ENCODE assay signal across 8 cellular contexts in the genomic region with DNA sequence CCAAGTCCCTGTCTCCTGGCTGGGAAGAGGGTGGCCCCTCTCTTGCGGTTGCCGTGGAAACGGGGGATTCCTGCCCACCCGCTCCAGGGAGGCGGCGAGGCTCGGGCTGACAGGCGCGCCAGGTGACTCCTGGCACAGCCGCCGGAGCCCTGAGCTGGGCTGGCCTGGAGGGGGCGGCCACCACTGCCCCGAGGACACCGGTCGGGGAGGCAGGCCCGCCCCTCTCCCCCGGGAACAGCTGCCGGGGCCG.
A peak's percentile ranks its signal among the peaks of the same experiment; 100 is the strongest.
DNase-seq lines count a peak whose midpoint lies in the region; ATAC-seq and TF ChIP-seq lines count a peak whose summit lies in the region.

No MANE protein-coding gene starts in this region.

- TF ChIP-seq CTCF in AG09309 (IDR thresholded peaks at IDR 0.05; ENCODE audit: control insufficient read depth, insufficient read depth, low read depth, low read length, missing control alignments) (no peak), GM10248 (IDR thresholded peaks at IDR 0.05; ENCODE audit: control extremely low read depth, extremely low read depth, low read depth, missing control alignments) (no peak)

- ATAC-seq in HG02798 (IDR thresholded peaks at IDR 0.05; ENCODE audit: poor library complexity, unreplicated experiment) = peak; percentile 16

- peak overlapping the region; percentile 60 for H3K4me3 ChIP-seq in AG09309 (ENCODE audit: control insufficient read depth, low read depth, low read length)
- peak overlapping the region; percentile 83 for H3K4me3 ChIP-seq in adipocyte (ENCODE audit: low read length)
- H3K4me3 ChIP-seq in iPS-20b (ENCODE audit: low read length) = peak overlapping the region; percentile 69; the same call in 1 of the 2 replicates
- H3K4me3 ChIP-seq in stomach smooth muscle (ENCODE audit: low read length in 2 of 2) = peak overlapping the region; percentile 60 to 87

- no peak for DNase-seq in AG09309 (ENCODE audit: low read depth)
- DNase-seq in adipocyte (ENCODE audit: low read depth) = no peak
- no peak for DNase-seq in amygdala (lab: John Stamatoyannopoulos, UW)
- DNase-seq in LoVo (ENCODE audit: low spot score) = no peak
- no peak for DNase-seq in GM10248 (ENCODE audit: extremely low spot score)

- H3K9me3 ChIP-seq in adipocyte (ENCODE audit: control insufficient read depth, low read length) (no peaks in the 10 kb centered on the region), iPS-20b (ENCODE audit: insufficient read depth, low read depth, low read length) (no peaks in the 10 kb centered on the region), stomach smooth muscle (ENCODE audit: control insufficient read depth in 2 of 2, low read length in 2 of 2) (no peaks in the 10 kb centered on the region)

- no peaks in the 10 kb centered on the region for H3K27me3 ChIP-seq in adipocyte (replicated peaks; ENCODE audit: control insufficient read depth, insufficient read depth, low read length)
- H3K27me3 ChIP-seq in iPS-20b (ENCODE audit: insufficient read depth, low read length) = peaks cover 16% of the 10 kb centered on the region
- no peaks in the 10 kb centered on the region for H3K27me3 ChIP-seq in stomach smooth muscle (ENCODE audit: control insufficient read depth in 1 of 2, insufficient read depth in 2 of 2, low read length in 2 of 2)

- H3K9ac ChIP-seq in adipocyte (ENCODE audit: low read length) (peak overlapping the region; percentile 86), iPS-20b (ENCODE audit: low read depth, low read length) (no peak overlapping the region), stomach smooth muscle (ENCODE audit: low read length in 2 of 2) (peak overlapping the region; percentile 47 to 62)

- POLR2A ChIA-PET in GM10248 (lab: Yijun Ruan, JAX) = no interaction called here

- H3K27ac ChIP-seq in iPS-20b (ENCODE audit: low read length) = no peak overlapping the region
- H3K27ac ChIP-seq in stomach smooth muscle (ENCODE audit: low read length) = peak overlapping the region; percentile 76

- H3K36me3 ChIP-seq in adipocyte (ENCODE audit: control insufficient read depth, insufficient read depth, low read length, severe bottlenecking) (peaks cover 4% of the 10 kb centered on the region), iPS-20b (ENCODE audit: insufficient read depth, low read depth, low read length) (no peaks in the 10 kb centered on the region), stomach smooth muscle (ENCODE audit: control insufficient read depth in 2 of 2, insufficient read depth in 2 of 2, low read length in 2 of 2) (peaks cover 0 to 3% of the 10 kb centered on the region in 2 donors)

- H3K4me1 ChIP-seq in adipocyte (ENCODE audit: control insufficient read depth, insufficient read depth, low read length) (peaks cover 38% of the 10 kb centered on the region), iPS-20b (ENCODE audit: insufficient read depth, low read length) (peaks cover 6% of the 10 kb centered on the region; the same call in 1 of the 2 replicates), stomach smooth muscle (ENCODE audit: control insufficient read depth, insufficient read depth, low read length) (peaks cover 83% of the 10 kb centered on the region)

- CTCF ChIA-PET in GM10248 (lab: Yijun Ruan, JAX) = interaction anchor here (1.5 kb wide), 1 partner anchor 14 kb away, joined by 10 read pairs; no protein-coding TSS in a partner anchor
